ENCODE assay signal across 8 cellular contexts in the genomic region with DNA sequence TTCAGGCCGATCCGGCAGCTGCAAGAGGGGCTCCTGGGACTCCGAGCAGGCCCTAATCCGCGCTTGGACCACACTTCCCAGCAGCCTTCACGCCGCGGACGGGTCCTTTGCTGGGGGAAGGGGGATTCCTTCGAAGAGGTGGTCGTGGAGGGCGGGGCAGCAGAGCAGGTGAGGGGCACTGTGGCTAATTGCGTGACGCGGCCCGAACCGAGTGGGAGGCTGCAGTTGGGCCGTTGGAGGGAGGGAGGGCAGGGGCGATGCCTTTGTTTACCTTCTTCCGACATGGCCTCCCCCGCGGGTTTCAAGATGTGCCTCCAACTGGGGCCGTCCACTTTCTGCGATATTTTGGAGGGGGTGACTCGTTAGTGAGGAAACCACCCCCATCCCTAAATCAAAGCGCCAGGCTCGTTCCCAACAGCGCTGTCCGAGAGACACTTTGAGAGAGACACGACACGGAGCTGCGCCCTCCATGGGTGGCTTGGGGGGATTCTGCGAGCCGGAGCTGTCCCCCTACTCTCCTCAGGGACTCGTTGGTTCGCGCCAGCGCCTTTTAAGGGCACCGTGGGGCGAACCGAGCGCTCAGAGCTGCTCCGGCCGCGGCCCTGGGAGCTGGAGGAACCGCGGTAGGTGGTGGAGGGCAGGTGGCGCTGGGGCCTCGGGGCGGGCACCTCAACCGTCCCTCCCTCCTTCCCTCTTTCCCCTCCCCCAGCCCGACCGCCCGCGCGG. TPM values are rescaled to one million over a fixed set of nuclear protein-coding genes. Genes with fewer than 3 reads are reported as not detected.
DNase-seq lines count a peak whose midpoint lies in the region; ATAC-seq and TF ChIP-seq lines count a peak whose summit lies in the region.

A gene (plus strand): TSS at position 582 of the 726 bp plus-strand sequence. CDS start 3,070 bp downstream, outside the sequence.

- intact Hi-C loops in left colon (cut with DNase I, micrococcal nuclease): no loop called here

- peak; percentile 93 for DNase-seq in Ammon's horn (ENCODE audit: low spot score)
- peak; percentile 88 to 91 for DNase-seq in NCI-H524 (lab: John Stamatoyannopoulos, UW)
- DNase-seq in activated CD4-positive, alpha-beta T cell treated with anti-CD3 and anti-CD28 coated beads for 48 hours: peak; percentile 94
- DNase-seq in left colon: peak; percentile 91 to 94
- DNase-seq in stimulated activated CD4-positive, alpha-beta T cell treated with anti-CD3 and anti-CD28 coated beads, Interleukin-1b, Interleukin-23, amount 100 ng/mL, for 4 hours (ENCODE audit: low read depth in 2 of 2): peak; percentile 89

- peak; percentile 100 for TF ChIP-seq POLR2A in GM19099 (IDR thresholded peaks at IDR 0.05; ENCODE audit: extremely low read depth, insufficient read length, low read depth)

- H3K27ac ChIP-seq in cingulate gyrus (ENCODE audit: low read depth, low read length): peak within 1 kb of the TSS; percentile 100

- peak; percentile 73 for ATAC-seq in HG03378 (IDR thresholded peaks at IDR 0.05; ENCODE audit: unreplicated experiment)
- ATAC-seq in left colon: peak; percentile 92

RNA-seq across cellular contexts. Expression of the gene that starts here (rescaled TPM):
- total RNA-seq in left colon: 10 to 100 TPM in 1 of 2 donors, 1 to 10 TPM in 1; 9.2 to 15.4 TPM

Comparison
In these comparisons a context has a peak if more than half of its experiments do, and no peak if none do; other contexts are left out.
1. Peak in every context shown above with its lines: DNase-seq, ATAC-seq and H3K27ac ChIP-seq.